ENCODE assay signal across 1 cellular context in genomic region chr12:67042697-67043131, GRCh38.
A peak's percentile ranks its signal among the peaks of the same experiment; 100 is the strongest.
TF ChIP-seq lines count a peak whose summit lies in the region.

No MANE protein-coding gene starts in this region.

TF ChIP-seq in HEK293, 187 proteins besides CTCF, POLR2A, EP300 and RAD21 (continued from another document):
- peak; percentile 54; the same call in 1 of the 2 replicates for TF ChIP-seq ZFP37 (tag by site-specific recombination; IDR thresholded peaks at IDR 0.05)
- TF ChIP-seq ZBTB6 (tag by site-specific recombination; IDR thresholded peaks at IDR 0.05), result no peak
- TF ChIP-seq IKZF3 (tag by site-specific recombination; IDR thresholded peaks at IDR 0.05), result peak; percentile 88
- TF ChIP-seq, protein P1, sequence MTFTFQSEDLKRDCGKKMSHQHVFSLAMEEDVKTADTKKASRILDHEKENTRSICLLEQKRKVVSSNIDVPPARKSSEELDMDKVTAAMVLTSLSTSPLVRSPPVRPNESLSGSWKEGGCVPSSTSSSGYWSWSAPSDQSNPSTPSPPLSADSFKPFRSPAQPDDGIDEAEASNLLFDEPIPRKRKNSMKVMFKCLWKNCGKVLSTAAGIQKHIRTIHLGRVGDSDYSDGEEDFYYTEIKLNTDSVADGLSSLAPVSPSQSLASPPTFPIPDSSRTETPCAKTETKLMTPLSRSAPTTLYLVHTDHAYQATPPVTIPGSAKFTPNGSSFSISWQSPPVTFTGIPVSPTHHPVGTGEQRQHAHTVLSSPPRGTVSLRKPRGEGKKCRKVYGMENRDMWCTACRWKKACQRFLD (tag by site-specific recombination; IDR thresholded peaks at IDR 0.05), result no peak
- TF ChIP-seq, protein P2, sequence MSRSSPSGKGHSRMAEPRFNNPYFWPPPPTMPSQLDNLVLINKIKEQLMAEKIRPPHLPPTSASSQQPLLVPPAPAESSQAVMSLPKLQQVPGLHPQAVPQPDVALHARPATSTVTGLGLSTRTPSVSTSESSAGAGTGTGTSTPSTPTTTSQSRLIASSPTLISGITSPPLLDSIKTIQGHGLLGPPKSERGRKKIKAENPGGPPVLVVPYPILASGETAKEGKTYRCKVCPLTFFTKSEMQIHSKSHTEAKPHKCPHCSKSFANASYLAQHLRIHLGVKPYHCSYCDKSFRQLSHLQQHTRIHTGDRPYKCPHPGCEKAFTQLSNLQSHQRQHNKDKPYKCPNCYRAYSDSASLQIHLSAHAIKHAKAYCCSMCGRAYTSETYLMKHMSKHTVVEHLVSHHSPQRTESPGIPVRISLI (tag by site-specific recombination; IDR thresholded peaks at IDR 0.05), result no peak
- TF ChIP-seq ZNF2 (tag by site-specific recombination; IDR thresholded peaks at IDR 0.05), result peak; percentile 62
- peak; percentile 90 for TF ChIP-seq SP7 (tag by site-specific recombination; IDR thresholded peaks at IDR 0.05)
- no peak for TF ChIP-seq ZNF658 (tag by site-specific recombination; IDR thresholded peaks at IDR 0.05)
- TF ChIP-seq, protein P3, sequence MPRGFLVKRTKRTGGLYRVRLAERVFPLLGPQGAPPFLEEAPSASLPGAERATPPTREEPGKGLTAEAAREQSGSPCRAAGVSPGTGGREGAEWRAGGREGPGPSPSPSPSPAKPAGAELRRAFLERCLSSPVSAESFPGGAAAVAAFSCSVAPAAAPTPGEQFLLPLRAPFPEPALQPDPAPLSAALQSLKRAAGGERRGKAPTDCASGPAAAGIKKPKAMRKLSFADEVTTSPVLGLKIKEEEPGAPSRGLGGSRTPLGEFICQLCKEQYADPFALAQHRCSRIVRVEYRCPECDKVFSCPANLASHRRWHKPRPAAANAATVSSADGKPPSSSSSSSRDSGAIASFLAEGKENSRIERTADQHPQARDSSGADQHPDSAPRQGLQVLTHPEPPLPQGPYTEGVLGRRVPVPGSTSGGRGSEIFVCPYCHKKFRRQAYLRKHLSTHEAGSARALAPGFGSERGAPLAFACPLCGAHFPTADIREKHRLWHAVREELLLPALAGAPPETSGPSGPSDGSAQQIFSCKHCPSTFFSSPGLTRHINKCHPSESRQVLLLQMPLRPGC (tag by site-specific recombination; IDR thresholded peaks at IDR 0.05), result peak; percentile 47; the same call in 1 of the 2 replicates
- TF ChIP-seq ZNF473 (tag by site-specific recombination; IDR thresholded peaks at IDR 0.05), result no peak
